1 cellular context compared by ENCODE assay signal in the genomic region with DNA sequence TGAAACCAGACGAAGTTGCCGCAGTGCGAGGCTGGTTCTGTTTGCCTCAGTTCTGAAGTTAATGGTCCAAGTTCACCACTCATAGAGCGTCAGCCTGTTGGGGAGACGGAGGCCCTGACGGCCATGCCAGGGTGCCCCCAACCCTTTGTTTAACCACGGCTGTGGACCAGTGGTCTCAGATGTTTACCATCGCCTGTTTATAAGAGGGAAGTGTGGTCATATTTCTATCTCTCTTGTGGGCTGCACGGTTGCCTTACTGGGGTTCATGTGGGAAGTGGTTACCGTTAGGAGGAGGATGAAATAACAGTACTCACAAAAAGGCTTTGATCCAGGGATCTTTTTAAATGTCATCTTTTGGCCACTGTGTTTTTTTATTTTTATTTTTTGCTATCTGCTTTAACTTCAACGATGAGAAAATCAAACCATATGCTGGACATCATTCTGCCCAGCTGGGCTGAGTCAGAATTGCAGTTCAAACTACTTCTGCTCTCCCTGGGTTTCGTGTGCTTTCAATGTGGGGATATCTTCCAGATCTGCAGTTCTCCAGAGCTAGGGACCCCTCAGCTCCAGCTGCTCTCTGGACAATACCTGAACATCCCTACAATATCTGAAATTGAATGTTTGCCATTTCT.
TF ChIP-seq lines count a peak whose summit lies in the region.

No MANE protein-coding gene starts in this region.

TF ChIP-seq in WTC11, 78 proteins besides CTCF, POLR2A, EP300 and RAD21 (continued from another document):
- TF ChIP-seq, protein P1, sequence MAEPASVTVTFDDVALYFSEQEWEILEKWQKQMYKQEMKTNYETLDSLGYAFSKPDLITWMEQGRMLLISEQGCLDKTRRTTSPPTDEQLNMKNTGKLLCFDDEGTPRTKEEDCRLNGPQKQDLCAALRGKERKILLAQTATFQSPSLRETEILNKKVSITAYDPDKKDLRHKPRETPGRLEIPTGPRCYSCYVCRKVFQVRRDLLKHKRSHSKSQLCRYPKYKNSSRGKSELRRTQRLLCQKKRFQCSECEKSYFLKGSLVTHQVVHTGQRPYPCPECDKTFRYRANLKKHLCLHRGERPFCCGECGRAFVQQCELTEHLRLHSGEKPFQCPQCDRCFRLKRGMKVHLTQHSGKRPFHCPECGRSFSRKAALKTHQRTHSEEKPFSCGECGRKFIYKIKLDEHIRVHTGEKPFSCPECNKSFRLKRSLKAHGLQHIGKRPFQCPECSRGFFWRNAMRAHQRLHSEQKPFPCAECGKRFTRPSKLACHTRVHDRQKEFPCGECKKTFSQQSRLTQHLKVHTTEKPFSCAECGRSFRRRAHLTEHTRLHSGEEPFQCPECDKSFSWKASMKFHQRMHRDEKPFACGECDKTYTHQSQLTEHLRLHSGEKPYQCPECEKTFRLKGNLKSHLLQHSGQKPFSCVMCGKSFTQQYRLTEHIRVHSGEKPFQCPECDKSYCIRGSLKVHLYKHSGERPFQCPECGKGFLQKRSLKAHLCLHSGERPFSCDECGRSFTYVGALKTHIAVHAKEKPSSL (CRISPR knock-in tag; conservative IDR thresholded peaks at IDR 0.05), result no peak
- no peak for TF ChIP-seq ZNF671 (CRISPR knock-in tag; IDR thresholded peaks at IDR 0.05)
- no peak for TF ChIP-seq IRF2 (CRISPR knock-in tag; IDR thresholded peaks at IDR 0.05; ENCODE audit: borderline replicate concordance, low read depth)
- TF ChIP-seq SP1 (CRISPR knock-in tag; conservative IDR thresholded peaks at IDR 0.05), result no peak
- TF ChIP-seq, protein P2, sequence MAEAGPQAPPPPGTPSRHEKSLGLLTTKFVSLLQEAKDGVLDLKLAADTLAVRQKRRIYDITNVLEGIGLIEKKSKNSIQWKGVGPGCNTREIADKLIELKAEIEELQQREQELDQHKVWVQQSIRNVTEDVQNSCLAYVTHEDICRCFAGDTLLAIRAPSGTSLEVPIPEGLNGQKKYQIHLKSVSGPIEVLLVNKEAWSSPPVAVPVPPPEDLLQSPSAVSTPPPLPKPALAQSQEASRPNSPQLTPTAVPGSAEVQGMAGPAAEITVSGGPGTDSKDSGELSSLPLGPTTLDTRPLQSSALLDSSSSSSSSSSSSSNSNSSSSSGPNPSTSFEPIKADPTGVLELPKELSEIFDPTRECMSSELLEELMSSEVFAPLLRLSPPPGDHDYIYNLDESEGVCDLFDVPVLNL (CRISPR knock-in tag; IDR thresholded peaks at IDR 0.05; ENCODE audit: borderline replicate concordance, low read depth), result no peak
- TF ChIP-seq, protein P3, sequence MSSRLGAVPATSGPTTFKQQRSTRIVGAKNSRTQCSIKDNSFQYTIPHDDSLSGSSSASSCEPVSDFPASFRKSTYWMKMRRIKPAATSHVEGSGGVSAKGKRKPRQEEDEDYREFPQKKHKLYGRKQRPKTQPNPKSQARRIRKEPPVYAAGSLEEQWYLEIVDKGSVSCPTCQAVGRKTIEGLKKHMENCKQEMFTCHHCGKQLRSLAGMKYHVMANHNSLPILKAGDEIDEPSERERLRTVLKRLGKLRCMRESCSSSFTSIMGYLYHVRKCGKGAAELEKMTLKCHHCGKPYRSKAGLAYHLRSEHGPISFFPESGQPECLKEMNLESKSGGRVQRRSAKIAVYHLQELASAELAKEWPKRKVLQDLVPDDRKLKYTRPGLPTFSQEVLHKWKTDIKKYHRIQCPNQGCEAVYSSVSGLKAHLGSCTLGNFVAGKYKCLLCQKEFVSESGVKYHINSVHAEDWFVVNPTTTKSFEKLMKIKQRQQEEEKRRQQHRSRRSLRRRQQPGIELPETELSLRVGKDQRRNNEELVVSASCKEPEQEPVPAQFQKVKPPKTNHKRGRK (CRISPR knock-in tag; IDR thresholded peaks at IDR 0.05; ENCODE audit: borderline replicate concordance), result no peak
- TF ChIP-seq, protein P4, sequence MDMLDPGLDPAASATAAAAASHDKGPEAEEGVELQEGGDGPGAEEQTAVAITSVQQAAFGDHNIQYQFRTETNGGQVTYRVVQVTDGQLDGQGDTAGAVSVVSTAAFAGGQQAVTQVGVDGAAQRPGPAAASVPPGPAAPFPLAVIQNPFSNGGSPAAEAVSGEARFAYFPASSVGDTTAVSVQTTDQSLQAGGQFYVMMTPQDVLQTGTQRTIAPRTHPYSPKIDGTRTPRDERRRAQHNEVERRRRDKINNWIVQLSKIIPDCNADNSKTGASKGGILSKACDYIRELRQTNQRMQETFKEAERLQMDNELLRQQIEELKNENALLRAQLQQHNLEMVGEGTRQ (CRISPR knock-in tag; IDR thresholded peaks at IDR 0.05), result no peak
